Comparison of ENCODE assay signal across 11 cellular contexts in the genomic region with DNA sequence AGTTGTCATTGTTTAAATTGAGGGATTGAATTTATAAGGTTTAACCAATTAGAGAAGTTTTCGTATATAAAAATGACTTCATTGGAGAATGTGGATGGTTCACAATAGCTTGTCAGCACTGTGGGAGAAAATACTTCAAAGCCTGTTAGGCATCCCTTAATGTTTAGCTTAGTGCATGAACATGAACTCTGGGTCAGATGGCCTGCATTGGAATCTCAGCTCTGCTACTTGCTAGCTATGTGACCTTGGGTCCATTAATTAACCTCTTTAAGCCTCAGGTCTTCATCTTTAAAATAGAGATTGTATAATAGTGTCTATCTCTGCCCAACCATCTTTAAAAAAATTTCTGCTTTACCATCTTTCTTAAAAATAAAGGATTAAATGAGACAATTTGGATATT.
"Had no signal": no experiment of that assay in that cellular context is flagged by ENCODE, and none has a peak within 500 bp of the region (broad histone marks: within the 10 kb centered on the region; RNA-seq: fewer than 3 reads in every experiment).

No MANE protein-coding gene starts in this region.

- H3K4me2 ChIP-seq: GM23338 had no signal

- H3K9me3 ChIP-seq: HAP-1 had no signal

- H3K4me3 Mint-ChIP-seq: GM23338, H9, HFFc6 had no signal

- H3K27ac Mint-ChIP-seq: GM23338, H9, HFFc6 had no signal

- H3K4me1 Mint-ChIP-seq: GM23338 had no signal

- DNase-seq: GM23248, GOT3, H7, H9, HCEC 1CT, HFFc6 had no signal

- H2AFZ ChIP-seq: GM23248, GM23338 had no signal

- H3K9me3 Mint-ChIP-seq: HFFc6 had no signal

- H3K36me3 ChIP-seq: HAP-1 had no signal

- FAIRE-seq: H1, H54 had no signal

- H3K4me3 ChIP-seq: GM23248, GM23338, HAP-1 had no signal

- H3K4me1 ChIP-seq: HAP-1 had no signal

- H3K27ac ChIP-seq: GM23248 had no signal

- H3K9ac ChIP-seq: GM23248 had no signal

- ATAC-seq: GM23338, HCT116 had no signal
